ENCODE assay signal across 9 cellular contexts in genomic region chrX:137427061-137427778, GRCh38.
A peak's percentile ranks its signal among the peaks of the same experiment; 100 is the strongest.
DNase-seq lines count a peak whose midpoint lies in the region; ATAC-seq and FAIRE-seq lines count a peak whose summit lies in the region.
"Had no signal": no experiment of that assay in that cellular context is flagged by ENCODE, and none has a peak within 500 bp of the region (broad histone marks: within the 10 kb centered on the region; RNA-seq: fewer than 3 reads in every experiment).

No MANE protein-coding gene starts in this region.

- peaks cover 5% of the 10 kb centered on the region for H3K4me1 Mint-ChIP-seq in activated CD4-positive, alpha-beta T cell treated with anti-CD3 and anti-CD28 coated beads, Interleukin-2, amount 10 ng/mL, durations not matched to agents 7 days and 5 days
- H3K4me1 Mint-ChIP-seq in activated T-helper 17 cell treated with anti-CD3 and anti-CD28 coated beads, Interleukin-2, amount 50 U/mL, for 72 hours: no peaks in the 10 kb centered on the region
- peaks cover 5 to 12% of the 10 kb centered on the region in 2 donors for H3K4me1 Mint-ChIP-seq in stimulated activated naive B cell treated with anti-CD40 and anti-IgM and Interleukin-4, amounts not matched to agents 10 μg/mL and 1 μg/mL and 100 μg/mL, for 72 hours

- H3K36me3 Mint-ChIP-seq in activated CD4-positive, alpha-beta T cell treated with anti-CD3 and anti-CD28 coated beads, Interleukin-2, amount 10 ng/mL, durations not matched to agents 7 days and 5 days (ENCODE audit: low read depth): no peaks in the 10 kb centered on the region
- peaks cover 5% of the 10 kb centered on the region for H3K36me3 Mint-ChIP-seq in activated T-helper 17 cell treated with anti-CD3 and anti-CD28 coated beads, Interleukin-2, amount 50 U/mL, for 72 hours (ENCODE audit: low read depth)
- no peaks in the 10 kb centered on the region for H3K36me3 Mint-ChIP-seq in stimulated activated naive B cell treated with anti-CD40 and anti-IgM and Interleukin-4, amounts not matched to agents 10 μg/mL and 1 μg/mL and 100 μg/mL, for 72 hours

- H3K9me3 Mint-ChIP-seq in activated CD4-positive, alpha-beta T cell treated with anti-CD3 and anti-CD28 coated beads, Interleukin-2, amount 10 ng/mL, durations not matched to agents 7 days and 5 days: no peaks in the 10 kb centered on the region
- no peaks in the 10 kb centered on the region for H3K9me3 Mint-ChIP-seq in activated T-helper 17 cell treated with anti-CD3 and anti-CD28 coated beads, Interleukin-2, amount 50 U/mL, for 72 hours
- no peaks in the 10 kb centered on the region for H3K9me3 Mint-ChIP-seq in stimulated activated naive B cell treated with anti-CD40 and anti-IgM and Interleukin-4, amounts not matched to agents 10 μg/mL and 1 μg/mL and 100 μg/mL, for 72 hours

- H3K9me3 ChIP-seq in iPS-18c (ENCODE audit: control insufficient read depth, insufficient read depth, low read length): peaks cover 5% of the 10 kb centered on the region

- no peak for ATAC-seq in activated T-helper 17 cell treated with anti-CD3 and anti-CD28 coated beads, Interleukin-2, amount 50 U/mL, for 72 hours (replicated peaks)
- no peak for ATAC-seq in stimulated activated naive B cell treated with anti-CD40 and anti-IgM and Interleukin-4, amounts not matched to agents 10 μg/mL and 1 μg/mL and 100 μg/mL, for 72 hours (replicated peaks)

- DNase-seq in activated CD4-positive, alpha-beta T cell treated with anti-CD3 and anti-CD28 coated beads, Interleukin-2, amount 10 ng/mL, durations not matched to agents 7 days and 5 days: no peak
- no peak for DNase-seq in activated CD4-positive, alpha-beta T cell treated with anti-CD3 and anti-CD28 coated beads for 1 hour
- no peak for DNase-seq in stimulated activated naive B cell treated with anti-CD40 and anti-IgM and Interleukin-4, amounts not matched to agents 10 μg/mL and 1 μg/mL and 100 μg/mL, for 72 hours
- DNase-seq in DMS79 treated with DMSO at 0.1 percent for 48 hours (lab: John Stamatoyannopoulos, UW) (no peak), NCI-H2227 (lab: John Stamatoyannopoulos, UW; ENCODE audit: unreplicated experiment) (no peak), frontal cortex (ENCODE audit: low spot score in 2 of 2) (no peak)

- H3K4me3 ChIP-seq in iPS-18c (ENCODE audit: insufficient read depth, low read depth, low read length): peak overlapping the region; percentile 52
- H3K4me3 ChIP-seq: lung had no signal

- peak overlapping the region; percentile 64 for H3K4me3 Mint-ChIP-seq in activated CD4-positive, alpha-beta T cell treated with anti-CD3 and anti-CD28 coated beads, Interleukin-2, amount 10 ng/mL, durations not matched to agents 7 days and 5 days
- H3K4me3 Mint-ChIP-seq in activated T-helper 17 cell treated with anti-CD3 and anti-CD28 coated beads, Interleukin-2, amount 50 U/mL, for 72 hours: peak overlapping the region; percentile 48
- H3K4me3 Mint-ChIP-seq in stimulated activated naive B cell treated with anti-CD40 and anti-IgM and Interleukin-4, amounts not matched to agents 10 μg/mL and 1 μg/mL and 100 μg/mL, for 72 hours: peak overlapping the region; percentile 71 to 82

- CTCF ChIA-PET in activated CD4-positive, alpha-beta T cell treated with anti-CD3 and anti-CD28 coated beads, Interleukin-2, amount 10 ng/mL, durations not matched to agents 7 days and 5 days (lab: Charles Lee): no interaction called here

- POLR2A ChIA-PET in activated CD4-positive, alpha-beta T cell treated with anti-CD3 and anti-CD28 coated beads, Interleukin-2, amount 10 ng/mL, durations not matched to agents 7 days and 5 days (lab: Charles Lee): no interaction called here

- FAIRE-seq in frontal cortex (lab: Jason Lieb, UNC): no peak

- H3K27ac Mint-ChIP-seq in activated CD4-positive, alpha-beta T cell treated with anti-CD3 and anti-CD28 coated beads, Interleukin-2, amount 10 ng/mL, durations not matched to agents 7 days and 5 days: no peak overlapping the region
- no peak overlapping the region for H3K27ac Mint-ChIP-seq in activated T-helper 17 cell treated with anti-CD3 and anti-CD28 coated beads, Interleukin-2, amount 50 U/mL, for 72 hours
- H3K27ac Mint-ChIP-seq in stimulated activated naive B cell treated with anti-CD40 and anti-IgM and Interleukin-4, amounts not matched to agents 10 μg/mL and 1 μg/mL and 100 μg/mL, for 72 hours: peak overlapping the region; percentile 14

- peaks cover 70% of the 10 kb centered on the region for H3K27me3 Mint-ChIP-seq in activated CD4-positive, alpha-beta T cell treated with anti-CD3 and anti-CD28 coated beads, Interleukin-2, amount 10 ng/mL, durations not matched to agents 7 days and 5 days
- peaks cover 34% of the 10 kb centered on the region for H3K27me3 Mint-ChIP-seq in activated T-helper 17 cell treated with anti-CD3 and anti-CD28 coated beads, Interleukin-2, amount 50 U/mL, for 72 hours
- peaks cover 39 to 45% of the 10 kb centered on the region in 2 donors for H3K27me3 Mint-ChIP-seq in stimulated activated naive B cell treated with anti-CD40 and anti-IgM and Interleukin-4, amounts not matched to agents 10 μg/mL and 1 μg/mL and 100 μg/mL, for 72 hours
